Comparison of ENCODE assay signal across 11 cellular contexts in the genomic region with DNA sequence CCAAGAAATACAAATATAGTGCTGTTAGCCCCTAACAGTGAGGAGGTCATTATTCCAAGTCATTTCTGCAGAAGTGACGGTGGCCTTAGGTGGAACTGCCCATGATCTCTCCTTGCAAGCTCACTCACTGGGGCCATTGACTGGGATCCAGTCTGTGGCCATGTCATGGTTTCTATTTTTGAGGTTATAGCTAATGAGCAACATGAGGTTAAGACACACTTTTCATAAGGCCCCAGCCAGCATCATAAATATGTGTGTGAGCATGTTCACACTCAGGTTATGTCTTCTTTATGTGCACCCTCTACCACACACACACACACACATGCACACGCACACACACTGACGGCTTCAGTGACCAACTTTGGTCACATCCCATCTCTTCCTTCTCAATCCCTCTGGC. TPM values are rescaled to one million over a fixed set of nuclear protein-coding genes. Genes with fewer than 3 reads are reported as not detected.
A peak's percentile ranks its signal among the peaks of the same experiment; 100 is the strongest.
DNase-seq lines count a peak whose midpoint lies in the region; ATAC-seq and TF ChIP-seq lines count a peak whose summit lies in the region.
"Had no signal": no experiment of that assay in that cellular context is flagged by ENCODE, and none has a peak within 500 bp of the region (broad histone marks: within the 10 kb centered on the region; RNA-seq: fewer than 3 reads in every experiment).

No MANE protein-coding gene starts in this region.

- H3K36me3 ChIP-seq in suprapubic skin: no peaks in the 10 kb centered on the region

- H3K27me3 ChIP-seq in suprapubic skin: no peaks in the 10 kb centered on the region

- TF ChIP-seq CTCF in activated CD8-positive, alpha-beta T cell treated with anti-CD3 and anti-CD28 coated beads for 36 hours (IDR thresholded peaks at IDR 0.05): no peak
- TF ChIP-seq CTCF in suprapubic skin (IDR thresholded peaks at IDR 0.05): no peak

- DNase-seq in activated CD8-positive, alpha-beta memory T cell treated with anti-CD3 and anti-CD28 coated beads, Interleukin-2, amount 10 ng/mL, durations not matched to agents 7 days and 5 days: no peak
- no peak for DNase-seq in activated CD8-positive, alpha-beta memory T cell treated with anti-CD3 and anti-CD28 coated beads, Interleukin-2, amount 50 U/mL, for 4 hours
- DNase-seq in activated CD8-positive, alpha-beta T cell treated with anti-CD3 and anti-CD28 coated beads for 36 hours: no peak
- DNase-seq in stimulated activated naive B cell treated with anti-CD40 and anti-IgM and Interleukin-4, amounts not matched to agents 10 μg/mL and 1 μg/mL and 100 μg/mL, for 72 hours: no peak
- DNase-seq in cardiac septum (ENCODE audit: low spot score) (no peak), suprapubic skin (ENCODE audit: low spot score in 2 of 2) (no peak)
- DNase-seq in stimulated activated CD8-positive, alpha-beta memory T cell treated with anti-CD3 and anti-CD28 coated beads, Interleukin-4, amount 100 ng/mL, for 48 hours: no peak
- DNase-seq: islet precursor cell, nephron progenitor cell had no signal

- H3K27ac ChIP-seq in suprapubic skin: no peak overlapping the region
- H3K27ac ChIP-seq: coronary artery had no signal

- WGBS in suprapubic skin: 96% methylated on average over 3 of the region's 3 CpGs

- no peak for ATAC-seq in activated CD8-positive, alpha-beta memory T cell treated with anti-CD3 and anti-CD28 coated beads, Interleukin-2, amount 10 ng/mL, durations not matched to agents 7 days and 5 days
- ATAC-seq in HG03159 (IDR thresholded peaks at IDR 0.05; ENCODE audit: unreplicated experiment): peak; percentile 18
- ATAC-seq in activated CD8-positive, alpha-beta T cell treated with anti-CD3 and anti-CD28 coated beads for 36 hours: peak; percentile 6
- ATAC-seq in stimulated activated naive B cell treated with anti-CD40 and anti-IgM and Interleukin-4, amounts not matched to agents 10 μg/mL and 1 μg/mL and 100 μg/mL, for 72 hours (replicated peaks): peak; percentile 23 to 35

- no peak overlapping the region for H3K4me3 ChIP-seq in suprapubic skin
- H3K4me3 ChIP-seq: coronary artery had no signal

- no peaks in the 10 kb centered on the region for H3K9me3 Mint-ChIP-seq in activated CD8-positive, alpha-beta memory T cell treated with anti-CD3 and anti-CD28 coated beads, Interleukin-2, amount 10 ng/mL, durations not matched to agents 7 days and 5 days (ENCODE audit: low read depth)
- no peaks in the 10 kb centered on the region for H3K9me3 Mint-ChIP-seq in activated CD8-positive, alpha-beta T cell treated with anti-CD3 and anti-CD28 coated beads for 36 hours
- H3K9me3 Mint-ChIP-seq in stimulated activated naive B cell treated with anti-CD40 and anti-IgM and Interleukin-4, amounts not matched to agents 10 μg/mL and 1 μg/mL and 100 μg/mL, for 72 hours: peaks cover 10% of the 10 kb centered on the region in 2 donors

- H3K4me3 Mint-ChIP-seq in activated CD8-positive, alpha-beta memory T cell treated with anti-CD3 and anti-CD28 coated beads, Interleukin-2, amount 10 ng/mL, durations not matched to agents 7 days and 5 days: peak overlapping the region; percentile 26
- peak overlapping the region; percentile 77 for H3K4me3 Mint-ChIP-seq in activated CD8-positive, alpha-beta T cell treated with anti-CD3 and anti-CD28 coated beads for 36 hours
- peak overlapping the region; percentile 90 to 97 for H3K4me3 Mint-ChIP-seq in stimulated activated naive B cell treated with anti-CD40 and anti-IgM and Interleukin-4, amounts not matched to agents 10 μg/mL and 1 μg/mL and 100 μg/mL, for 72 hours
- H3K4me3 Mint-ChIP-seq: nephron progenitor cell had no signal

- TF ChIP-seq POLR2A in suprapubic skin (IDR thresholded peaks at IDR 0.05): no peak

- CTCF ChIA-PET in activated CD8-positive, alpha-beta memory T cell treated with anti-CD3 and anti-CD28 coated beads, Interleukin-2, amount 10 ng/mL, durations not matched to agents 7 days and 5 days (lab: Charles Lee): no interaction called here
- CTCF ChIA-PET in activated CD8-positive, alpha-beta T cell treated with anti-CD3 and anti-CD28 coated beads for 36 hours (lab: Charles Lee): no interaction called here

- H3K4me1 ChIP-seq in suprapubic skin: no peaks in the 10 kb centered on the region

- H3K9me3 ChIP-seq in suprapubic skin: no peaks in the 10 kb centered on the region

- peaks cover 43% of the 10 kb centered on the region for H3K27me3 Mint-ChIP-seq in activated CD8-positive, alpha-beta memory T cell treated with anti-CD3 and anti-CD28 coated beads, Interleukin-2, amount 10 ng/mL, durations not matched to agents 7 days and 5 days
- H3K27me3 Mint-ChIP-seq in activated CD8-positive, alpha-beta T cell treated with anti-CD3 and anti-CD28 coated beads for 36 hours: peaks cover 2% of the 10 kb centered on the region
- H3K27me3 Mint-ChIP-seq in stimulated activated naive B cell treated with anti-CD40 and anti-IgM and Interleukin-4, amounts not matched to agents 10 μg/mL and 1 μg/mL and 100 μg/mL, for 72 hours: no peaks in the 10 kb centered on the region

- intact Hi-C loops in activated CD8-positive, alpha-beta T cell treated with anti-CD3 and anti-CD28 coated beads for 36 hours (cut with micrococcal nuclease): loop anchor here (5.0 kb wide), 1 partner anchor 80 kb away; no protein-coding TSS in a partner anchor
- intact Hi-C loops in cardiac septum (cut with DNase I): no loop called here

- H3K36me3 Mint-ChIP-seq in activated CD8-positive, alpha-beta memory T cell treated with anti-CD3 and anti-CD28 coated beads, Interleukin-2, amount 10 ng/mL, durations not matched to agents 7 days and 5 days: no peaks in the 10 kb centered on the region
- no peaks in the 10 kb centered on the region for H3K36me3 Mint-ChIP-seq in activated CD8-positive, alpha-beta T cell treated with anti-CD3 and anti-CD28 coated beads for 36 hours (ENCODE audit: low read depth)
- peaks cover 20 to 55% of the 10 kb centered on the region in 2 donors for H3K36me3 Mint-ChIP-seq in stimulated activated naive B cell treated with anti-CD40 and anti-IgM and Interleukin-4, amounts not matched to agents 10 μg/mL and 1 μg/mL and 100 μg/mL, for 72 hours

- POLR2A ChIA-PET in activated CD8-positive, alpha-beta T cell treated with anti-CD3 and anti-CD28 coated beads for 36 hours (lab: Charles Lee): interaction anchor here (1.0 to 1.5 kb wide), 3 partner anchors 8 to 27 kb away, joined by 4 to 5 read pairs (median 5); no protein-coding TSS in a partner anchor

- TF ChIP-seq EP300 in suprapubic skin (IDR thresholded peaks at IDR 0.05): no peak

- H3K27ac Mint-ChIP-seq in activated CD8-positive, alpha-beta memory T cell treated with anti-CD3 and anti-CD28 coated beads, Interleukin-2, amount 10 ng/mL, durations not matched to agents 7 days and 5 days: no peak overlapping the region
- peak overlapping the region; percentile 89 for H3K27ac Mint-ChIP-seq in activated CD8-positive, alpha-beta T cell treated with anti-CD3 and anti-CD28 coated beads for 36 hours
- peak overlapping the region; percentile 97 for H3K27ac Mint-ChIP-seq in stimulated activated naive B cell treated with anti-CD40 and anti-IgM and Interleukin-4, amounts not matched to agents 10 μg/mL and 1 μg/mL and 100 μg/mL, for 72 hours
- H3K27ac Mint-ChIP-seq: nephron progenitor cell had no signal

- peaks cover 17% of the 10 kb centered on the region for H3K4me1 Mint-ChIP-seq in activated CD8-positive, alpha-beta memory T cell treated with anti-CD3 and anti-CD28 coated beads, Interleukin-2, amount 10 ng/mL, durations not matched to agents 7 days and 5 days
- H3K4me1 Mint-ChIP-seq in activated CD8-positive, alpha-beta T cell treated with anti-CD3 and anti-CD28 coated beads for 36 hours (ENCODE audit: low read depth): peaks cover 56% of the 10 kb centered on the region
- peaks cover 53 to 77% of the 10 kb centered on the region in 2 donors for H3K4me1 Mint-ChIP-seq in stimulated activated naive B cell treated with anti-CD40 and anti-IgM and Interleukin-4, amounts not matched to agents 10 μg/mL and 1 μg/mL and 100 μg/mL, for 72 hours

RNA-seq across cellular contexts. Expression of gene AFF3, which starts 0.5 kb away (rescaled TPM):
- total RNA-seq in activated CD8-positive, alpha-beta memory T cell treated with anti-CD3 and anti-CD28 coated beads, Interleukin-2, amount 10 ng/mL, durations not matched to agents 7 days and 5 days: under 1 TPM; 0.09 to 0.55 TPM
- 1 to 10 TPM; 3.1 to 3.5 TPM for total RNA-seq in activated CD8-positive, alpha-beta T cell treated with anti-CD3 and anti-CD28 coated beads for 36 hours
- total RNA-seq in cardiac septum (6.7 TPM), suprapubic skin (1 to 10 TPM; 3.1 to 5.0 (median 3.7) TPM)

Comparison
In these comparisons a context has a peak if more than half of its experiments do, and no peak if none do; other contexts are left out.
1. H3K4me3 Mint-ChIP-seq: peak in every context shown above with its lines; median percentile 94 in stimulated activated naive B cell treated with anti-CD40 and anti-IgM and Interleukin-4, amounts not matched to agents 10 μg/mL and 1 μg/mL and 100 μg/mL, for 72 hours; 77 in activated CD8-positive, alpha-beta T cell treated with anti-CD3 and anti-CD28 coated beads for 36 hours; 26 in activated CD8-positive, alpha-beta memory T cell treated with anti-CD3 and anti-CD28 coated beads, Interleukin-2, amount 10 ng/mL, durations not matched to agents 7 days and 5 days.